25 cellular contexts compared by ENCODE assay signal in genomic region chr18:46886893-46887292, GRCh38. TPM values are rescaled to one million over a fixed set of nuclear protein-coding genes. Genes with fewer than 3 reads are reported as not detected.
"Had no signal": no experiment of that assay in that cellular context is flagged by ENCODE, and none has a peak within 500 bp of the region (broad histone marks: within the 10 kb centered on the region; RNA-seq: fewer than 3 reads in every experiment).

No MANE protein-coding gene starts in this region.

- DNase-seq: colonic mucosa; cortex of kidney; effector CD8-positive, alpha-beta T cell; effector memory CD8-positive, alpha-beta T cell; endodermal cell; erythroblast; esophagus squamous epithelium; foreskin fibroblast; foreskin melanocyte; gastrocnemius medialis; glutamatergic neuron; head of caudate nucleus; heart right ventricle; hippocampal formation; kidney glomerular epithelial cell; left lung; left ventricle myocardium superior; lower lobe of right lung; mesenchymal stem cell; naive thymus-derived CD4-positive, alpha-beta T cell had no signal

- H3K36me3 ChIP-seq: colonic mucosa had no signal

- H3K27ac ChIP-seq: colonic mucosa, epithelial cell of prostate, esophagus squamous epithelium, gastrocnemius medialis, heart right ventricle, left lung, lower lobe of right lung had no signal

- H3K27me3 ChIP-seq: colonic mucosa, esophagus squamous epithelium, gastrocnemius medialis, heart right ventricle, left lung had no signal

- H3K9me3 ChIP-seq: colonic mucosa had no signal

- ATAC-seq: effector memory CD8-positive, alpha-beta T cell; esophagus mucosa; gastrocnemius medialis; heart right ventricle; left lung; left ventricle myocardium superior; lower lobe of right lung; naive thymus-derived CD4-positive, alpha-beta T cell had no signal

- H3K4me1 ChIP-seq: colonic mucosa, esophagus squamous epithelium, left lung, lower lobe of right lung had no signal

- H3K4me3 ChIP-seq: colonic mucosa, esophagus squamous epithelium, gastrocnemius medialis, heart right ventricle, left lung, lower lobe of right lung had no signal

- FAIRE-seq: endometrium, islet of Langerhans, keratinocyte had no signal

RNA-seq across cellular contexts. Expression of gene KATNAL2, which starts 30.5 kb away (rescaled TPM):
- polyA plus RNA-seq: naive thymus-derived CD4-positive, alpha-beta T cell had no signal
